Comparison of ENCODE assay signal across 8 cellular contexts in genomic region chr1:39788758-39789570, GRCh38. TPM values are rescaled to one million over a fixed set of nuclear protein-coding genes. Genes with fewer than 3 reads are reported as not detected.
DNase-seq lines count a peak whose midpoint lies in the region; TF ChIP-seq lines count a peak whose summit lies in the region.

A gene with protein sequence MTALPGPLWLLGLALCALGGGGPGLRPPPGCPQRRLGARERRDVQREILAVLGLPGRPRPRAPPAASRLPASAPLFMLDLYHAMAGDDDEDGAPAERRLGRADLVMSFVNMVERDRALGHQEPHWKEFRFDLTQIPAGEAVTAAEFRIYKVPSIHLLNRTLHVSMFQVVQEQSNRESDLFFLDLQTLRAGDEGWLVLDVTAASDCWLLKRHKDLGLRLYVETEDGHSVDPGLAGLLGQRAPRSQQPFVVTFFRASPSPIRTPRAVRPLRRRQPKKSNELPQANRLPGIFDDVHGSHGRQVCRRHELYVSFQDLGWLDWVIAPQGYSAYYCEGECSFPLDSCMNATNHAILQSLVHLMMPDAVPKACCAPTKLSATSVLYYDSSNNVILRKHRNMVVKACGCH (minus strand): TSS chr1:39788865. CDS start chr1:39788485, 380 bp downstream.

- no peaks in the 10 kb centered on the region for H3K79me2 ChIP-seq in SK-N-SH (ENCODE audit: insufficient read depth)

- H3K9ac ChIP-seq in SK-N-SH (no peak within 1 kb of the TSS), iPS-18a (ENCODE audit: low read length) (no peak within 1 kb of the TSS)

- H3K9me3 ChIP-seq in SK-N-SH: no peaks in the 10 kb centered on the region
- H3K9me3 ChIP-seq in adrenal gland (replicated peaks in 1 of 3): no peaks in the 10 kb centered on the region
- H3K9me3 ChIP-seq in iPS-18a (ENCODE audit: control insufficient read depth, low read depth, low read length): no peaks in the 10 kb centered on the region

- 25% methylated on average over 14 of the region's 91 CpGs for WGBS in SK-N-SH (ENCODE audit: low lambda C conversion rate)
- 0 to 7% (median 2%) methylated on average over 6 to 91 of the region's 91 CpGs for WGBS in adrenal gland, 4 donors

- H3K4me3 ChIP-seq in SK-N-SH (ENCODE audit: low read depth in 2 of 2, low read length in 1 of 2): peak within 1 kb of the TSS in 1 of 2 experiments; percentile 47; a peak in 2 of 4 replicates
- H3K4me3 ChIP-seq in adrenal gland: peak within 1 kb of the TSS in 2 of 4 donors; percentile 6 to 65
- peak within 1 kb of the TSS; percentile 44 for H3K4me3 ChIP-seq in iPS-18a (ENCODE audit: low read length)
- peak within 1 kb of the TSS; percentile 30 for H3K4me3 ChIP-seq in skeletal muscle cell (ENCODE audit: low read depth, low read length)

- DNase-seq in GM19240 (ENCODE audit: insufficient read length, low spot score) (peak; percentile 40), LHCN-M2 (ENCODE audit: low read depth) (peak; percentile 21), SK-N-SH (peak; percentile 98), adrenal gland (peak in 5 of 7 donors; percentile 10 to 75 (median 35)), skeletal muscle cell (ENCODE audit: low read depth) (no peak), NAMALWA (ENCODE audit: low spot score) (no peak)

- TF ChIP-seq CTCF in C4-2B (conservative IDR thresholded peaks at IDR 0.05) (no peak), SK-N-SH (IDR thresholded peaks at IDR 0.05) (no peak), adrenal gland (IDR thresholded peaks at IDR 0.05) (no peak)

- TF ChIP-seq EP300 in SK-N-SH (IDR thresholded peaks at IDR 0.05; ENCODE audit: borderline replicate concordance in 1 of 2, low read depth in 1 of 2, low read length in 1 of 2): no peak

- no peaks in the 10 kb centered on the region for H4K20me1 ChIP-seq in SK-N-SH (ENCODE audit: insufficient read depth)

- CTCF ChIA-PET in SK-N-SH (lab: Yijun Ruan, JAX): interaction anchor here (1.2 kb wide), 1 partner anchor 10 kb away, joined by 4 read pairs; no protein-coding TSS in a partner anchor

- no peak within 1 kb of the TSS for H3K4me2 ChIP-seq in SK-N-SH

- no peaks in the 10 kb centered on the region for H3F3A ChIP-seq in SK-N-SH (replicated peaks; ENCODE audit: insufficient read depth)

- H2AFZ ChIP-seq in SK-N-SH (ENCODE audit: low read depth): no peak within 1 kb of the TSS

- H3K27me3 ChIP-seq in SK-N-SH (ENCODE audit: insufficient read depth) (peaks cover 14% of the 10 kb centered on the region), adrenal gland (no peaks in the 10 kb centered on the region), iPS-18a (ENCODE audit: control insufficient read depth, insufficient read depth, low read length) (peaks cover 71% of the 10 kb centered on the region)

- no peaks in the 10 kb centered on the region for H3K9me2 ChIP-seq in SK-N-SH

- H3K4me1 ChIP-seq in SK-N-SH (ENCODE audit: control insufficient read depth in 1 of 2, insufficient read depth in 2 of 2, low read depth in 1 of 2, low read length in 1 of 2): peaks cover 0 to 5% of the 10 kb centered on the region in 2 experiments; a peak in 1 of 4 replicates
- peaks cover 0 to 6% of the 10 kb centered on the region in 2 donors for H3K4me1 ChIP-seq in adrenal gland (replicated peaks in 1 of 2)
- H3K4me1 ChIP-seq in iPS-18a (ENCODE audit: control insufficient read depth, low read depth, low read length): no peaks in the 10 kb centered on the region

- POLR2A ChIA-PET in SK-N-SH (lab: Yijun Ruan, JAX): interaction anchor here (1.0 kb wide), 1 partner anchor 113 kb away, joined by 3 read pairs; the partner anchor contains the start of gene MYCL

- intact Hi-C loops in adrenal gland (cut with DNase I): no loop called here

- TF ChIP-seq RAD21 in SK-N-SH (IDR thresholded peaks at IDR 0.05; ENCODE audit: low read length): no peak

- TF ChIP-seq POLR2A in adrenal gland (IDR thresholded peaks at IDR 0.05): no peak

- peak within 1 kb of the TSS; percentile 58 for H3K27ac ChIP-seq in C4-2B
- H3K27ac ChIP-seq in SK-N-SH (ENCODE audit: low read depth in 2 of 2, low read length in 1 of 2): no peak within 1 kb of the TSS; a peak in 1 of 4 replicates
- H3K27ac ChIP-seq in adrenal gland: peak within 1 kb of the TSS in 1 of 5 donors; percentile 10
- H3K27ac ChIP-seq in iPS-18a (ENCODE audit: low read length): no peak within 1 kb of the TSS

- H3K36me3 ChIP-seq in SK-N-SH (replicated peaks in 1 of 2; ENCODE audit: control insufficient read depth in 1 of 2, insufficient read depth in 2 of 2, low read length in 1 of 2) (no peaks in the 10 kb centered on the region), adrenal gland (replicated peaks in 1 of 2) (no peaks in the 10 kb centered on the region), iPS-18a (ENCODE audit: control insufficient read depth, low read depth, low read length) (no peaks in the 10 kb centered on the region)

TF ChIP-seq in SK-N-SH, 30 proteins besides CTCF, POLR2A, EP300 and RAD21:
- TF ChIP-seq MXI1 (IDR thresholded peaks at IDR 0.05; ENCODE audit: low read depth, low read length): peak; percentile 15; the same call in 1 of the 2 replicates
- TF ChIP-seq NFIC (IDR thresholded peaks at IDR 0.05; ENCODE audit: borderline replicate concordance): no peak
TF ChIP-seq in SK-N-SH: peak in this region for 1.

RNA-seq across cellular contexts. Expression of the gene that starts here (rescaled TPM):
- total RNA-seq in LHCN-M2 (2014; rRNA removed) (0.58 and 1.2 TPM in 2 replicates), adrenal gland (1 to 10 TPM in 3 of 8 donors, under 1 TPM in 4, not detected in 1; 0.09 to 5.9 (median 0.23) TPM)
- 0.78 TPM for polyA plus RNA-seq in LHCN-M2 (2012)
- polyA plus RNA-seq in SK-N-SH (2012; rRNA removed) (0.07 and 0.16 TPM in 2 replicates), adrenal gland (1 to 10 TPM; 1.0 to 3.7 (median 2.3) TPM)
- 0.10 and 0.24 TPM in 2 replicates for polyA plus RNA-seq in SK-N-SH (2012; cell fraction: cytosol; rRNA removed)
- 0.04 and 0.05 TPM in 2 replicates for polyA plus RNA-seq in SK-N-SH (2012; cell fraction: nucleus; rRNA removed)

Comparison
In these comparisons a context has a peak if more than half of its experiments do, and no peak if none do; other contexts are left out.
1. Peak in DNase-seq in SK-N-SH; RNA of the gene not detected or under 1 TPM.
2. DNase-seq: peak in GM19240 (single experiment), LHCN-M2 (single experiment) and adrenal gland (5 of 7); none in skeletal muscle cell (single experiment) and NAMALWA (single experiment).